In the genomic region with DNA sequence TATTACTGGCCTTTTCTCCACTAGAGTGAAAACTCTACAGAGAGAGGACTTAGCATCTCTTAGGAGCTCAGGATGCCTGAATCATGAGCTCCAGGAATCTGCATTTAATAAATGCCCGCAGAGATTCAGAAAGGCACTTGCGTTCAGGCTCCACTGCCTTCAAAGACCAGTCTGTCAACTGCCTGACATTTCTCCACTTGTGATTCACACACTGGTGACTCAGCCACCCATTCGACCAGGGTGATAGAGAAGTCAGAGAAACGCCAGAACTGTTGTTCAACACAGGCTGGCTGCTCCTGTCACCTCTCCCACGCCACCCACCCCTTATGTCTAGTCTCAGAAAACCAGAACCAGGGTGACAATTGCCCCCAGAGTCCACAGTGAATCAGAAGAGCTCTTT, we compare ENCODE assay signal across 8 cellular contexts. TPM values are rescaled to one million over a fixed set of nuclear protein-coding genes. Genes with fewer than 3 reads are reported as not detected.
A peak's percentile ranks its signal among the peaks of the same experiment; 100 is the strongest.
DNase-seq lines count a peak whose midpoint lies in the region; ATAC-seq lines count a peak whose summit lies in the region.

No MANE protein-coding gene starts in this region.

- no peak for ATAC-seq in GM21717 (IDR thresholded peaks at IDR 0.05; ENCODE audit: unreplicated experiment)

- DNase-seq in GM04504 (ENCODE audit: low read depth) (peak; percentile 72), M059J (ENCODE audit: low read depth) (peak; percentile 91), hepatic stellate cell (ENCODE audit: low spot score) (peak; percentile 91), NCI-H526 treated with DMSO at 0.1 percent for 48 hours (lab: John Stamatoyannopoulos, UW) (no peak), NCI-H1694 (lab: John Stamatoyannopoulos, UW) (no peak)
- peak; percentile 86 to 87 for DNase-seq in activated T-cell treated with anti-CD3 and anti-CD28 coated beads, Interleukin-2, amount 50 U/mL, for 48 hours
- DNase-seq in stimulated activated CD8-positive, alpha-beta memory T cell treated with anti-CD3 and anti-CD28 coated beads, Interleukin-15, amount 100 ng/mL, for 24 hours (ENCODE audit: low read depth), result peak; percentile 47

RNA-seq across cellular contexts. Expression of gene LBR, which starts 26.9 kb away (rescaled TPM):
- 40.7 and 57.1 TPM in 2 replicates for total RNA-seq in M059J (2014; rRNA removed; shearing (Covaris generic))

Comparison
In these comparisons a context has a peak if more than half of its experiments do, and no peak if none do; other contexts are left out.
1. DNase-seq: peak in GM04504 (single experiment), M059J (single experiment), activated T-cell treated with anti-CD3 and anti-CD28 coated beads, Interleukin-2, amount 50 U/mL, for 48 hours (2 of 2), hepatic stellate cell (single experiment) and stimulated activated CD8-positive, alpha-beta memory T cell treated with anti-CD3 and anti-CD28 coated beads, Interleukin-15, amount 100 ng/mL, for 24 hours (single experiment); none in NCI-H526 treated with DMSO at 0.1 percent for 48 hours (single experiment) and NCI-H1694 (single experiment).